ENCODE assay signal across 10 cellular contexts in the genomic region with DNA sequence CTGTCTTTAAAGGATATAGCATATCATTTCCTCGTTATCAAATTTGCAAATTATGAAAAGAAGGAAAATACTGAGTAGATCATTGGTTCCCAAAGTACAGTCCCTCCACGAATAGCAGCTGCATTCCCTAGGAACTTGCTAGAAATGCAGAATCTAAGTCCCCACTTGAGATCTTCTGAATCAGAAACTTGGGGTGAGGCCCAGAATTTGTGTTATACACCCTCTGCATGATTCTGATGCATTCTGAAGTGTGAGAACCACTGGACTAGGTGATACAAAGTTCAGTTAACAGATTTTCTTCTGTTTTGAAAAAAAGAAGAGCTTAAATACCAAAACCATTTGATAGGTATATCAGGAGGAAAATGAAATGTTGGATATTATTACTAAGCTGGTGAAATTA.
DNase-seq lines count a peak whose midpoint lies in the region; ATAC-seq, FAIRE-seq and TF ChIP-seq lines count a peak whose summit lies in the region.
"Had no signal": no experiment of that assay in that cellular context is flagged by ENCODE, and none has a peak within 500 bp of the region (broad histone marks: within the 10 kb centered on the region; RNA-seq: fewer than 3 reads in every experiment).

No MANE protein-coding gene starts in this region.

- no peak overlapping the region for H2AK5ac ChIP-seq in H1 (ENCODE audit: low read depth, low read length)

- H3K9me2 ChIP-seq in DOHH2 (replicated peaks; ENCODE audit: control insufficient read depth, low read length) (no peaks in the 10 kb centered on the region), OCI-LY7 (ENCODE audit: insufficient read depth, low read length) (no peaks in the 10 kb centered on the region)

- H3K56ac ChIP-seq in H1 (replicated peaks; ENCODE audit: insufficient read length, low read depth, low read length): no peak overlapping the region

- no peak overlapping the region for H3K18ac ChIP-seq in H1 (ENCODE audit: extremely low read depth, low read length)

- no peaks in the 10 kb centered on the region for H3K79me1 ChIP-seq in H1 (ENCODE audit: low read depth, low read length)

- peak overlapping the region; percentile 11; the same call in 1 of the 2 replicates for H3K4me3 ChIP-seq in DOHH2 (ENCODE audit: low read length)
- no peak overlapping the region for H3K4me3 ChIP-seq in OCI-LY7 (ENCODE audit: low read depth, low read length, poor library complexity, severe bottlenecking)
- no peak overlapping the region for H3K4me3 ChIP-seq in H1 (ENCODE audit: extremely low read depth in 1 of 4, insufficient read depth in 2 of 4, low read depth in 3 of 4, low read length in 4 of 4)
- H3K4me3 ChIP-seq in pancreas: no peak overlapping the region
- no peak overlapping the region for H3K4me3 ChIP-seq in gastroesophageal sphincter
- H3K4me3 ChIP-seq: right lobe of liver had no signal

- no peak overlapping the region for H4K91ac ChIP-seq in H1 (replicated peaks; ENCODE audit: insufficient read length, low read length)

- no peak overlapping the region for H4K5ac ChIP-seq in H1 (ENCODE audit: insufficient read length, low read depth, low read length)

- H2AFZ ChIP-seq in OCI-LY7 (ENCODE audit: low read length): no peak overlapping the region
- H2AFZ ChIP-seq in H1 (ENCODE audit: low read length): no peak overlapping the region

- H2BK15ac ChIP-seq in H1 (ENCODE audit: low read length): no peak overlapping the region

- TF ChIP-seq CTCF in DOHH2 (IDR thresholded peaks at IDR 0.05; ENCODE audit: low read depth, low read length, poor library complexity, severe bottlenecking) (no peak), OCI-LY7 (conservative IDR thresholded peaks at IDR 0.05; ENCODE audit: low read length) (no peak), H1 (IDR thresholded peaks at IDR 0.05; ENCODE audit: control extremely low read depth in 1 of 3, insufficient read depth in 1 of 3, low read depth in 1 of 3, low read length in 3 of 3) (no peak), pancreas (IDR thresholded peaks at IDR 0.05) (no peak), gastroesophageal sphincter (IDR thresholded peaks at IDR 0.05) (no peak)

- no peak for TF ChIP-seq RAD21 in H1 (IDR thresholded peaks at IDR 0.05 in 1 of 2, conservative IDR thresholded peaks at IDR 0.05 in 1 of 2; ENCODE audit: low read depth in 2 of 2, low read length in 2 of 2)

- intact Hi-C loops in OCI-LY7 (cut with micrococcal nuclease; ENCODE audit: unreplicated experiment) (no loop called here), pancreas (cut with DNase I) (loop anchor here in 1 of 3 donors (10.0 kb wide), 1 partner anchor 527 kb away; no protein-coding TSS in a partner anchor)

- peaks cover 62% of the 10 kb centered on the region for H3K4me1 ChIP-seq in DOHH2 (ENCODE audit: control insufficient read depth, low read length)
- peaks cover 33% of the 10 kb centered on the region for H3K4me1 ChIP-seq in OCI-LY7 (ENCODE audit: insufficient read depth, low read length, poor library complexity, severe bottlenecking)
- no peaks in the 10 kb centered on the region for H3K4me1 ChIP-seq in H1 (replicated peaks in 1 of 4; ENCODE audit: control insufficient read depth in 3 of 4, insufficient read depth in 4 of 4, low read length in 3 of 4)
- peaks cover 12 to 54% (median 42%) of the 10 kb centered on the region in 3 donors for H3K4me1 ChIP-seq in pancreas
- H3K4me1 ChIP-seq in gastroesophageal sphincter: peaks cover 0 to 41% (median 5%) of the 10 kb centered on the region in 3 donors

- no peak overlapping the region for H3K4ac ChIP-seq in H1 (replicated peaks; ENCODE audit: insufficient read length, low read depth, low read length)

- 81% methylated on average over 2 of the region's 2 CpGs; no CpG with 5 or more reads in 1 of the 2 experiments for WGBS in H1 (ENCODE audit: extremely low coverage in 1 of 2, insufficient coverage in 1 of 2, insufficient read length in 1 of 2, insufficient replicate concordance in 2 of 2, low coverage in 1 of 2, low lambda C conversion rate in 2 of 2, missing lambda C conversion rate in 1 of 2), 2 experiments
- 21 to 37% methylated on average over 2 of the region's 2 CpGs for WGBS in pancreas, 2 donors
- 36 to 42% methylated on average over 2 of the region's 2 CpGs for WGBS in gastroesophageal sphincter (ENCODE audit: low coverage in 1 of 2), 2 donors

- no peaks in the 10 kb centered on the region for H3K27me3 ChIP-seq in DOHH2 (ENCODE audit: control insufficient read depth, low read length)
- H3K27me3 ChIP-seq in H1 (replicated peaks in 1 of 4; ENCODE audit: control insufficient read depth in 3 of 4, extremely low read depth in 1 of 4, insufficient read depth in 3 of 4, low read length in 3 of 4): no peaks in the 10 kb centered on the region
- no peaks in the 10 kb centered on the region for H3K27me3 ChIP-seq in pancreas
- no peaks in the 10 kb centered on the region for H3K27me3 ChIP-seq in gastroesophageal sphincter
- H3K27me3 ChIP-seq: right lobe of liver had no signal

- H3K9me3 ChIP-seq in DOHH2 (ENCODE audit: control insufficient read depth, insufficient read depth, low read length) (no peaks in the 10 kb centered on the region), OCI-LY7 (ENCODE audit: low read length) (no peaks in the 10 kb centered on the region), H1 (ENCODE audit: insufficient read depth in 2 of 2, low read depth in 1 of 2, low read length in 1 of 2) (no peaks in the 10 kb centered on the region), pancreas (no peaks in the 10 kb centered on the region), gastroesophageal sphincter (no peaks in the 10 kb centered on the region)
- H3K9me3 ChIP-seq: right lobe of liver had no signal

- H3K4me2 ChIP-seq in DOHH2 (ENCODE audit: low read length) (peak overlapping the region; percentile 64), OCI-LY7 (ENCODE audit: low read length) (peak overlapping the region; percentile 54; the same call in 1 of the 2 replicates), H1 (ENCODE audit: insufficient read depth in 1 of 2, low read depth in 2 of 2, low read length in 2 of 2) (no peak overlapping the region)

- H3K79me2 ChIP-seq in DOHH2 (ENCODE audit: control insufficient read depth, low read length) (peaks cover 22% of the 10 kb centered on the region), OCI-LY7 (ENCODE audit: insufficient read depth, low read depth, low read length) (no peaks in the 10 kb centered on the region), H1 (ENCODE audit: control insufficient read depth in 1 of 2, insufficient read depth in 2 of 2, low read length in 2 of 2) (peaks cover 0 to 4% of the 10 kb centered on the region in 2 experiments; a peak in 2 of 4 replicates)

- no peak overlapping the region for H2BK12ac ChIP-seq in H1 (ENCODE audit: low read depth, low read length)

- H2BK120ac ChIP-seq in H1 (replicated peaks; ENCODE audit: low read depth, low read length): no peak overlapping the region

- H3K23me2 ChIP-seq in H1 (ENCODE audit: low read depth, low read length): no peaks in the 10 kb centered on the region

- DNase-seq in OCI-LY7 (ENCODE audit: low spot score) (no peak), H1 (ENCODE audit: low read depth in 1 of 2, low spot score in 2 of 2) (no peak), pancreas (no peak)
- no peak for DNase-seq in activated CD8-positive, alpha-beta memory T cell treated with anti-CD3 and anti-CD28 coated beads, Interleukin-2, amount 50 U/mL, for 4 hours
- DNase-seq: activated gamma-delta T cell treated with Interleukin-2 at 50 U/mL for 16 hours, right lobe of liver had no signal

- POLR2A ChIA-PET in OCI-LY7 (lab: Charles Lee) (interaction anchor here (0.5 to 1.1 kb wide), 8 partner anchors 11 to 702 kb away, joined by 3 to 5 read pairs (median 4); no protein-coding TSS in a partner anchor), H1 (lab: Charles Lee; ENCODE audit: partially characterized antibody) (no interaction called here)

- H3K36me3 ChIP-seq in DOHH2 (ENCODE audit: control insufficient read depth, low read length) (no peaks in the 10 kb centered on the region), OCI-LY7 (ENCODE audit: insufficient read depth, low read length) (no peaks in the 10 kb centered on the region), H1 (ENCODE audit: control insufficient read depth in 2 of 4, insufficient read depth in 4 of 4, low read length in 3 of 4) (no peaks in the 10 kb centered on the region), pancreas (no peaks in the 10 kb centered on the region), gastroesophageal sphincter (no peaks in the 10 kb centered on the region)
- H3K36me3 ChIP-seq: right lobe of liver had no signal

- CTCF ChIA-PET in OCI-LY7 (lab: Charles Lee; ENCODE audit: unreplicated experiment) (interaction anchor here (1.2 kb wide), 1 partner anchor 28 kb away, joined by 3 read pairs; no protein-coding TSS in a partner anchor), H1 (lab: Charles Lee; ENCODE audit: partially characterized antibody) (interaction anchor here (0.5 to 1.9 kb wide), 6 partner anchors 8 to 80 kb away, joined by 3 to 6 read pairs (median 4); no protein-coding TSS in a partner anchor)

- ATAC-seq in pancreas (peak in 3 of 4 donors; percentile 34 to 43 (median 42)), GM21360 (IDR thresholded peaks at IDR 0.05; ENCODE audit: unreplicated experiment) (no peak), gastroesophageal sphincter (no peak)
- ATAC-seq: esophagus mucosa had no signal

- H4K8ac ChIP-seq in H1 (ENCODE audit: extremely low read depth, insufficient read depth, low read length): no peak overlapping the region

- TF ChIP-seq POLR2A in H1 (IDR thresholded peaks at IDR 0.05; ENCODE audit: control extremely low read depth in 1 of 2, low read depth in 2 of 2, low read length in 2 of 2): no peak
- no peak for TF ChIP-seq POLR2A in gastroesophageal sphincter (IDR thresholded peaks at IDR 0.05)

- no peak overlapping the region for H3K9ac ChIP-seq in H1 (replicated peaks in 1 of 4; ENCODE audit: extremely low read depth in 1 of 4, low read depth in 3 of 4, low read length in 3 of 4)

- H4K20me1 ChIP-seq in DOHH2 (ENCODE audit: control insufficient read depth, insufficient read depth, low read depth, low read length) (no peaks in the 10 kb centered on the region), OCI-LY7 (ENCODE audit: insufficient read depth, low read length) (no peaks in the 10 kb centered on the region), H1 (replicated peaks in 1 of 2; ENCODE audit: control insufficient read depth in 1 of 2, insufficient read depth in 2 of 2, low read length in 2 of 2) (no peaks in the 10 kb centered on the region)

- peak; percentile 42 for FAIRE-seq in H1 (lab: Jason Lieb, UNC)
- FAIRE-seq in pancreas (lab: Jason Lieb, UNC): peak; percentile 70

- peak overlapping the region; percentile 36 for H3K27ac ChIP-seq in DOHH2 (ENCODE audit: low read depth, low read length)
- H3K27ac ChIP-seq in OCI-LY7 (ENCODE audit: low read depth, low read length, poor library complexity, severe bottlenecking): no peak overlapping the region
- H3K27ac ChIP-seq in H1 (ENCODE audit: low read depth, low read length): no peak overlapping the region
- peak overlapping the region in 3 of 4 donors; percentile 77 to 79 (median 77) for H3K27ac ChIP-seq in pancreas
- H3K27ac ChIP-seq in gastroesophageal sphincter: no peak overlapping the region

- H3K23ac ChIP-seq in H1 (ENCODE audit: insufficient read length): no peak overlapping the region

- no peak overlapping the region for H2BK5ac ChIP-seq in H1 (ENCODE audit: low read depth, low read length)

- H3F3A ChIP-seq in DOHH2 (ENCODE audit: control insufficient read depth, insufficient read depth): 0 out of 2 replicates have a peak, but pooled peaks cover 3% of the 10 kb centered on the region

- no peak overlapping the region for H2BK20ac ChIP-seq in H1 (ENCODE audit: low read length)

- no peak overlapping the region for H3K14ac ChIP-seq in H1 (ENCODE audit: insufficient read length)

- BruUV-seq in OCI-LY7 (replicated peaks; lab: Mats Ljungman, UMichigan): no TSS peak

- no peak for TF ChIP-seq EP300 in H1 (IDR thresholded peaks at IDR 0.05; ENCODE audit: borderline replicate concordance in 1 of 2, low read depth in 2 of 2, low read length in 2 of 2)
- no peak for TF ChIP-seq EP300 in gastroesophageal sphincter (IDR thresholded peaks at IDR 0.05)

Comparison
In these comparisons a context has a peak if more than half of its experiments do, and no peak if none do; other contexts are left out.
1. H3K27ac ChIP-seq: peak in DOHH2 (single experiment) and pancreas (3 of 4); none in OCI-LY7 (single experiment), H1 (single experiment) and gastroesophageal sphincter (0 of 4).
2. H3K4me2 ChIP-seq: peak in DOHH2 (single experiment) and OCI-LY7 (single experiment); none in H1 (0 of 2).
3. ATAC-seq: peak in pancreas (3 of 4); none in GM21360 (single experiment) and gastroesophageal sphincter (single experiment).